Comparison of ENCODE assay signal across 25 cellular contexts in genomic region chr11:93694109-93694508, GRCh38. TPM values are rescaled to one million over a fixed set of nuclear protein-coding genes. Genes with fewer than 3 reads are reported as not detected.
DNase-seq lines count a peak whose midpoint lies in the region; ATAC-seq, FAIRE-seq and TF ChIP-seq lines count a peak whose summit lies in the region.
"Had no signal": no experiment of that assay in that cellular context is flagged by ENCODE, and none has a peak within 500 bp of the region (broad histone marks: within the 10 kb centered on the region; RNA-seq: fewer than 3 reads in every experiment).

No MANE protein-coding gene starts in this region.

- intact Hi-C loops in HepG2 (cut with micrococcal nuclease; ENCODE audit: unreplicated experiment) = no loop called here
- intact Hi-C loops in right lobe of liver (cut with DNase I) = no loop called here
- intact Hi-C loops in OCI-LY7 (cut with micrococcal nuclease; ENCODE audit: unreplicated experiment) = no loop called here

- H3K27ac Mint-ChIP-seq in glutamatergic neuron (ENCODE audit: unreplicated experiment) = no peak overlapping the region
- H3K27ac Mint-ChIP-seq: nephron progenitor cell had no signal

- DNase-seq in HepG2 (ENCODE audit: low spot score) = no peak
- no peak for DNase-seq in right lobe of liver
- DNase-seq in OCI-LY7 (ENCODE audit: low spot score) = no peak
- DNase-seq in choroid plexus epithelial cell (ENCODE audit: low read depth) = peak; percentile 20
- no peak for DNase-seq in glutamatergic neuron
- no peak for DNase-seq in hippocampal formation (lab: John Stamatoyannopoulos, UW)
- no peak for DNase-seq in D341Med (ENCODE audit: low spot score)
- DNase-seq: activated CD4-positive, alpha-beta T cell treated with anti-CD3 and anti-CD28 coated beads, Interleukin-2, amount 50 U/mL, for 1 hour; amygdala; central memory CD4-positive, alpha-beta T cell; COR-L47; effector CD8-positive, alpha-beta T cell; esophagus squamous epithelium; GDM1; H7; head of caudate nucleus; left ventricle myocardium inferior; MG63; NCI-H345; nephron progenitor cell; spleen; substantia nigra; T-helper 1 cell had no signal

- ATAC-seq in HepG2 = peak; percentile 83
- no peak for ATAC-seq in right lobe of liver
- no peak for ATAC-seq in HG03571 (IDR thresholded peaks at IDR 0.05; ENCODE audit: unreplicated experiment)
- ATAC-seq: Right ventricle myocardium inferior had no signal

- CTCF ChIA-PET in HepG2 (lab: Yijun Ruan, JAX; ENCODE audit: low intra/inter-chr PET ratio, low total read pairs) = no interaction called here
- CTCF ChIA-PET in OCI-LY7 (lab: Charles Lee; ENCODE audit: unreplicated experiment) = no interaction called here

- no peaks in the 10 kb centered on the region for H3K9me2 ChIP-seq in OCI-LY7 (ENCODE audit: insufficient read depth, low read length)

- H3K4me3 ChIP-seq in HepG2 (replicated peaks in 1 of 3; ENCODE audit: insufficient read depth in 1 of 3, low read depth in 2 of 3, low read length in 3 of 3) = no peak overlapping the region
- H3K4me3 ChIP-seq in right lobe of liver = no peak overlapping the region
- no peak overlapping the region for H3K4me3 ChIP-seq in OCI-LY7 (ENCODE audit: low read depth, low read length, poor library complexity, severe bottlenecking)
- H3K4me3 ChIP-seq in choroid plexus epithelial cell (ENCODE audit: low read depth, low read length) = no peak overlapping the region
- H3K4me3 ChIP-seq: esophagus squamous epithelium, left ventricle myocardium inferior, MG63, spleen had no signal

- TF ChIP-seq RAD21 in HepG2 (CRISPR knock-in tag; IDR thresholded peaks at IDR 0.05) = no peak

- BruUV-seq in HepG2 (replicated peaks; lab: Mats Ljungman, UMichigan) (no TSS peak), OCI-LY7 (replicated peaks; lab: Mats Ljungman, UMichigan) (no TSS peak)

- H3K9ac ChIP-seq in HepG2 (ENCODE audit: insufficient read depth, low read depth, low read length) = no peak overlapping the region

- no peak overlapping the region for H3K4me3 Mint-ChIP-seq in glutamatergic neuron (ENCODE audit: unreplicated experiment)
- H3K4me3 Mint-ChIP-seq: nephron progenitor cell had no signal

- H4K20me1 ChIP-seq in HepG2 (ENCODE audit: insufficient read depth, low read length) = no peaks in the 10 kb centered on the region
- no peaks in the 10 kb centered on the region for H4K20me1 ChIP-seq in OCI-LY7 (ENCODE audit: insufficient read depth, low read length)

- in situ Hi-C loops in HepG2 (cut with HindIII; ENCODE audit: extremely low pct_ligation_motif_present, low pct_unique_long_range_greater_than_20kb) = no loop called here

- TF ChIP-seq EP300 in HepG2 (IDR thresholded peaks at IDR 0.05; ENCODE audit: low read depth in 2 of 2, low read length in 2 of 2) = no peak
- TF ChIP-seq EP300 in HepG2 (CRISPR knock-in tag; IDR thresholded peaks at IDR 0.05; ENCODE audit: borderline replicate concordance) = no peak

- H3K4me1 ChIP-seq in HepG2 (ENCODE audit: insufficient read depth, low read length) (no peaks in the 10 kb centered on the region), right lobe of liver (no peaks in the 10 kb centered on the region), OCI-LY7 (ENCODE audit: insufficient read depth, low read length, poor library complexity, severe bottlenecking) (no peaks in the 10 kb centered on the region)
- H3K4me1 ChIP-seq: esophagus squamous epithelium, left ventricle myocardium inferior had no signal

- TF ChIP-seq POLR2A in HepG2 (IDR thresholded peaks at IDR 0.05; ENCODE audit: insufficient read depth in 1 of 2, low read depth in 2 of 2, low read length in 2 of 2) = no peak
- TF ChIP-seq POLR2A in right lobe of liver (IDR thresholded peaks at IDR 0.05) = no peak

- POLR2A ChIA-PET in HepG2 (lab: Yijun Ruan, JAX) (no interaction called here), OCI-LY7 (lab: Charles Lee) (interaction anchor here (1.4 kb wide), 1 partner anchor 15 kb away, joined by 3 read pairs; no protein-coding TSS in a partner anchor)

- H3K36me3 Mint-ChIP-seq in glutamatergic neuron (ENCODE audit: unreplicated experiment) = peaks cover 5% of the 10 kb centered on the region

- H3K27me3 Mint-ChIP-seq in glutamatergic neuron (ENCODE audit: unreplicated experiment) = no peaks in the 10 kb centered on the region

- H3K4me1 Mint-ChIP-seq in glutamatergic neuron (ENCODE audit: low read depth, unreplicated experiment) = no peaks in the 10 kb centered on the region
- H3K4me1 Mint-ChIP-seq: nephron progenitor cell had no signal

- H3K27ac ChIP-seq in HepG2 (ENCODE audit: extremely low read length, insufficient read depth, low read length) (no peak overlapping the region), right lobe of liver (no peak overlapping the region), OCI-LY7 (ENCODE audit: low read depth, low read length, poor library complexity, severe bottlenecking) (no peak overlapping the region)
- H3K27ac ChIP-seq: esophagus squamous epithelium, left ventricle myocardium inferior, spleen had no signal

- H2AFZ ChIP-seq in HepG2 (ENCODE audit: low read length) = no peak overlapping the region
- no peak overlapping the region for H2AFZ ChIP-seq in OCI-LY7 (ENCODE audit: low read length)

- 95% methylated on average over 2 of the region's 2 CpGs for WGBS in HepG2 (ENCODE audit: low lambda C conversion rate)
- WGBS in right lobe of liver (ENCODE audit: insufficient coverage, low coverage, low lambda C conversion rate, missing lambda C conversion rate) = 90% methylated on average over 2 of the region's 2 CpGs

- TF ChIP-seq CTCF in HepG2 (CRISPR knock-in tag; IDR thresholded peaks at IDR 0.05) (no peak), right lobe of liver (IDR thresholded peaks at IDR 0.05) (no peak), OCI-LY7 (conservative IDR thresholded peaks at IDR 0.05; ENCODE audit: low read length) (peak; percentile 54), choroid plexus epithelial cell (conservative IDR thresholded peaks at IDR 0.05; ENCODE audit: low read depth, low read length) (no peak), glutamatergic neuron (IDR thresholded peaks at IDR 0.05; ENCODE audit: partially characterized antibody, unreplicated experiment) (no peak)

- FAIRE-seq in HepG2 (lab: Jason Lieb, UNC) = no peak

- H3K4me2 ChIP-seq in HepG2 (ENCODE audit: low read depth, low read length) (no peak overlapping the region), OCI-LY7 (ENCODE audit: low read length) (no peak overlapping the region)

- H3K9me3 Mint-ChIP-seq in glutamatergic neuron (ENCODE audit: unreplicated experiment) = no peaks in the 10 kb centered on the region
- H3K9me3 Mint-ChIP-seq: nephron progenitor cell had no signal

- H3K9me3 ChIP-seq in HepG2 (ENCODE audit: low read length) = no peaks in the 10 kb centered on the region
- no peaks in the 10 kb centered on the region for H3K9me3 ChIP-seq in right lobe of liver
- no peaks in the 10 kb centered on the region for H3K9me3 ChIP-seq in OCI-LY7 (ENCODE audit: low read length)
- H3K9me3 ChIP-seq: esophagus squamous epithelium, left ventricle myocardium inferior, MG63, spleen had no signal

- no peaks in the 10 kb centered on the region for H3K79me2 ChIP-seq in HepG2 (ENCODE audit: insufficient read depth, low read length)
- no peaks in the 10 kb centered on the region for H3K79me2 ChIP-seq in OCI-LY7 (ENCODE audit: insufficient read depth, low read depth, low read length)

- H3K27me3 ChIP-seq in HepG2 (ENCODE audit: control insufficient read depth in 1 of 2, insufficient read depth in 2 of 2, low read length in 2 of 2) (no peaks in the 10 kb centered on the region), right lobe of liver (no peaks in the 10 kb centered on the region)
- H3K27me3 ChIP-seq: esophagus squamous epithelium, MG63, spleen had no signal

- H3K36me3 ChIP-seq in HepG2 (replicated peaks in 1 of 2; ENCODE audit: control insufficient read depth in 1 of 2, insufficient read depth in 2 of 2, low read length in 2 of 2) (peaks cover 11 to 61% of the 10 kb centered on the region in 2 experiments), right lobe of liver (peaks cover 0 to 37% (median 25%) of the 10 kb centered on the region in 4 donors), OCI-LY7 (ENCODE audit: insufficient read depth, low read length) (peaks cover 95% of the 10 kb centered on the region)

RNA-seq across cellular contexts. Expression of gene CEP295, which starts 32.6 kb away (rescaled TPM):
- total RNA-seq in HepG2 (2016; rRNA removed; fragmentation: Illumina TruSeq; extraction: Trizol) (19.2 and 23.8 TPM in 2 replicates), right lobe of liver (10 to 100 TPM in 1 of 6 experiments, 1 to 10 TPM in 5; 3.2 to 10.6 (median 3.9) TPM), OCI-LY7 (2022) (34.8 and 38.0 TPM in 2 replicates), glutamatergic neuron (ENCODE audit: unreplicated experiment) (15.4 TPM)
- total RNA-seq in HepG2 (2016; cell fraction: cytosol; rRNA removed; fragmentation: Illumina TruSeq; extraction: Trizol; ENCODE audit: low read depth) = 5.1 and 7.4 TPM in 2 replicates
- total RNA-seq in HepG2 (2016; cell fraction: insoluble cytoplasmic fraction; rRNA removed; fragmentation: Illumina TruSeq; extraction: Trizol) = 17.2 and 21.0 TPM in 2 replicates
- total RNA-seq in HepG2 (2016; cell fraction: membrane; rRNA removed; fragmentation: Illumina TruSeq; extraction: Trizol) = 9.8 and 11.9 TPM in 2 replicates
- 54.8 and 58.3 TPM in 2 replicates for total RNA-seq in HepG2 (2016; cell fraction: nucleus; rRNA removed; fragmentation: Illumina TruSeq; extraction: Trizol)
- 5.8 and 6.9 TPM in 2 replicates for polyA plus RNA-seq in HepG2 (2011; rRNA removed)
- polyA plus RNA-seq in HepG2 (2011; cell fraction: cytosol; rRNA removed) = 1.6 and 2.4 TPM in 2 replicates
- 7.4 and 9.2 TPM in 2 replicates for polyA plus RNA-seq in HepG2 (2011; cell fraction: nucleus; rRNA removed)
- 3.4 and 4.5 TPM in 2 replicates for polyA plus RNA-seq in HepG2 (2012)
- polyA plus RNA-seq in HepG2 (2016; cell fraction: cytosol; fragmentation: Illumina TruSeq; extraction: Trizol; ENCODE audit: low read depth) = 0.61 and 0.66 TPM in 2 replicates
- 9.7 and 11.4 TPM in 2 replicates for polyA plus RNA-seq in HepG2 (2016; cell fraction: insoluble cytoplasmic fraction; fragmentation: Illumina TruSeq; extraction: Trizol; ENCODE audit: low read depth)
- polyA plus RNA-seq in HepG2 (2016; cell fraction: membrane; fragmentation: Illumina TruSeq; extraction: Trizol; ENCODE audit: low read depth) = 1.7 and 2.1 TPM in 2 replicates
- polyA plus RNA-seq in HepG2 (2016; cell fraction: nucleus; fragmentation: Illumina TruSeq; extraction: Trizol; ENCODE audit: insufficient read depth, low read depth) = 24.7 and 29.2 TPM in 2 replicates
- 7.1 and 58.6 TPM in 2 replicates for polyA minus RNA-seq in HepG2 (2011; rRNA and poly(A)+ RNA removed; ENCODE audit: low replicate concordance)
- polyA minus RNA-seq in HepG2 (2011; cell fraction: cytosol; rRNA and poly(A)+ RNA removed) = 6.8 and 8.7 TPM in 2 replicates
- polyA minus RNA-seq in HepG2 (2011; cell fraction: nucleus; rRNA and poly(A)+ RNA removed) = 76.9 and 83.3 TPM in 2 replicates
- 38.9 and 43.4 TPM in 2 replicates for total RNA-seq in OCI-LY7 (2014; rRNA removed; shearing (Covaris generic))

RNA-seq across cellular contexts. Expression of gene TAF1D, which starts 47.2 kb away (rescaled TPM):
- total RNA-seq in HepG2 (2016; rRNA removed; fragmentation: Illumina TruSeq; extraction: Trizol) (96.9 and 207 TPM in 2 replicates), right lobe of liver (10 to 100 TPM; 28.0 to 69.2 (median 49.3) TPM), OCI-LY7 (2022) (276 and 285 TPM in 2 replicates), glutamatergic neuron (ENCODE audit: unreplicated experiment) (71.9 TPM)
- total RNA-seq in HepG2 (2016; cell fraction: cytosol; rRNA removed; fragmentation: Illumina TruSeq; extraction: Trizol; ENCODE audit: low read depth) = 320 and 373 TPM in 2 replicates
- 98.4 and 219 TPM in 2 replicates for total RNA-seq in HepG2 (2016; cell fraction: insoluble cytoplasmic fraction; rRNA removed; fragmentation: Illumina TruSeq; extraction: Trizol)
- total RNA-seq in HepG2 (2016; cell fraction: membrane; rRNA removed; fragmentation: Illumina TruSeq; extraction: Trizol) = 240 and 274 TPM in 2 replicates
- 644 and 668 TPM in 2 replicates for total RNA-seq in HepG2 (2016; cell fraction: nucleus; rRNA removed; fragmentation: Illumina TruSeq; extraction: Trizol)
- 99.6 and 132 TPM in 2 replicates for polyA plus RNA-seq in HepG2 (2011; rRNA removed)
- 31.0 and 42.4 TPM in 2 replicates for polyA plus RNA-seq in HepG2 (2011; cell fraction: cytosol; rRNA removed)
- polyA plus RNA-seq in HepG2 (2011; cell fraction: nucleus; rRNA removed) = 212 and 272 TPM in 2 replicates
- 164 and 195 TPM in 2 replicates for polyA plus RNA-seq in HepG2 (2012)
- polyA plus RNA-seq in HepG2 (2016; cell fraction: cytosol; fragmentation: Illumina TruSeq; extraction: Trizol; ENCODE audit: low read depth) = 299 and 310 TPM in 2 replicates
- polyA plus RNA-seq in HepG2 (2016; cell fraction: insoluble cytoplasmic fraction; fragmentation: Illumina TruSeq; extraction: Trizol; ENCODE audit: low read depth) = 128 and 141 TPM in 2 replicates
- 203 and 217 TPM in 2 replicates for polyA plus RNA-seq in HepG2 (2016; cell fraction: membrane; fragmentation: Illumina TruSeq; extraction: Trizol; ENCODE audit: low read depth)
- polyA plus RNA-seq in HepG2 (2016; cell fraction: nucleus; fragmentation: Illumina TruSeq; extraction: Trizol; ENCODE audit: insufficient read depth, low read depth) = 962 and 1,010 TPM in 2 replicates
- 44.5 and 146 TPM in 2 replicates for polyA minus RNA-seq in HepG2 (2011; rRNA and poly(A)+ RNA removed; ENCODE audit: low replicate concordance)
- polyA minus RNA-seq in HepG2 (2011; cell fraction: cytosol; rRNA and poly(A)+ RNA removed) = 58.0 and 63.0 TPM in 2 replicates
- polyA minus RNA-seq in HepG2 (2011; cell fraction: nucleus; rRNA and poly(A)+ RNA removed) = 1,028 and 1,029 TPM in 2 replicates
- total RNA-seq in OCI-LY7 (2014; rRNA removed; shearing (Covaris generic)) = 201 and 206 TPM in 2 replicates

RNA-seq across cellular contexts. Expression of gene C11orf54, which starts 47.4 kb away (rescaled TPM):
- 50.1 and 68.3 TPM in 2 replicates for total RNA-seq in HepG2 (2016; rRNA removed; fragmentation: Illumina TruSeq; extraction: Trizol)
- total RNA-seq in HepG2 (2016; cell fraction: cytosol; rRNA removed; fragmentation: Illumina TruSeq; extraction: Trizol; ENCODE audit: low read depth) = 25.7 and 26.9 TPM in 2 replicates
- 51.7 and 81.8 TPM in 2 replicates for total RNA-seq in HepG2 (2016; cell fraction: insoluble cytoplasmic fraction; rRNA removed; fragmentation: Illumina TruSeq; extraction: Trizol)
- total RNA-seq in HepG2 (2016; cell fraction: membrane; rRNA removed; fragmentation: Illumina TruSeq; extraction: Trizol) = 18.4 and 20.7 TPM in 2 replicates
- 25.8 and 27.7 TPM in 2 replicates for total RNA-seq in HepG2 (2016; cell fraction: nucleus; rRNA removed; fragmentation: Illumina TruSeq; extraction: Trizol)
- 36.1 and 42.7 TPM in 2 replicates for polyA plus RNA-seq in HepG2 (2011; rRNA removed)
- polyA plus RNA-seq in HepG2 (2011; cell fraction: cytosol; rRNA removed) = 17.5 and 31.2 TPM in 2 replicates
- 16.4 and 20.9 TPM in 2 replicates for polyA plus RNA-seq in HepG2 (2011; cell fraction: nucleus; rRNA removed)
- 50.3 and 62.2 TPM in 2 replicates for polyA plus RNA-seq in HepG2 (2012)
- 4.0 TPM in 2 replicates for polyA plus RNA-seq in HepG2 (2016; cell fraction: cytosol; fragmentation: Illumina TruSeq; extraction: Trizol; ENCODE audit: low read depth)
- 54.3 and 55.1 TPM in 2 replicates for polyA plus RNA-seq in HepG2 (2016; cell fraction: insoluble cytoplasmic fraction; fragmentation: Illumina TruSeq; extraction: Trizol; ENCODE audit: low read depth)
- polyA plus RNA-seq in HepG2 (2016; cell fraction: membrane; fragmentation: Illumina TruSeq; extraction: Trizol; ENCODE audit: low read depth) = 7.4 and 7.6 TPM in 2 replicates
- 29.7 and 38.5 TPM in 2 replicates for polyA plus RNA-seq in HepG2 (2016; cell fraction: nucleus; fragmentation: Illumina TruSeq; extraction: Trizol; ENCODE audit: insufficient read depth, low read depth)
- 12.3 and 13.3 TPM in 2 replicates for polyA minus RNA-seq in HepG2 (2011; rRNA and poly(A)+ RNA removed; ENCODE audit: low replicate concordance)
- 33.1 and 37.5 TPM in 2 replicates for polyA minus RNA-seq in HepG2 (2011; cell fraction: cytosol; rRNA and poly(A)+ RNA removed)
- polyA minus RNA-seq in HepG2 (2011; cell fraction: nucleus; rRNA and poly(A)+ RNA removed) = 40.4 and 47.0 TPM in 2 replicates
- total RNA-seq in right lobe of liver = 100 to 1,000 TPM in 4 of 6 experiments, 10 to 100 TPM in 2; 79.9 to 204 (median 124) TPM
- 25.8 and 29.5 TPM in 2 replicates for total RNA-seq in OCI-LY7 (2014; rRNA removed; shearing (Covaris generic))
- total RNA-seq in OCI-LY7 (2022) = 35.5 and 42.7 TPM in 2 replicates
- total RNA-seq in glutamatergic neuron (ENCODE audit: unreplicated experiment) = 19.5 TPM
